22 cellular contexts compared by ENCODE assay signal in genomic region chr6:161085246-161085645, GRCh38.
A peak's percentile ranks its signal among the peaks of the same experiment; 100 is the strongest.
DNase-seq lines count a peak whose midpoint lies in the region; ATAC-seq lines count a peak whose summit lies in the region.
"Had no signal": no experiment of that assay in that cellular context is flagged by ENCODE, and none has a peak within 500 bp of the region (broad histone marks: within the 10 kb centered on the region; RNA-seq: fewer than 3 reads in every experiment).

No MANE protein-coding gene starts in this region.

- peaks cover 40% of the 10 kb centered on the region for H3K36me3 Mint-ChIP-seq in activated T-helper 2 cell treated with anti-CD3 and anti-CD28 coated beads, Interferon-gamma antibody, Interleukin-2, Interleukin-4, amounts not matched to agents 10 μg/mL and 5 μg/mL and 100 μg/mL, durations not matched to agents 14 hours and 24 hours and 36 hours (ENCODE audit: low read depth)

- no peak for DNase-seq in stimulated activated naive CD8-positive, alpha-beta T cell treated with anti-CD3 and anti-CD28 coated beads, Interleukin-15, Interleukin-2, amounts not matched to agents 100 U/mL and 50 U/mL, for 24 hours
- DNase-seq in stimulated activated naive CD8-positive, alpha-beta T cell treated with anti-CD3 and anti-CD28 coated beads, Interleukin-15, amount 100 ng/mL, for 72 hours = no peak
- no peak for DNase-seq in activated T-helper 2 cell treated with anti-CD3 and anti-CD28 coated beads, Interferon-gamma antibody, Interleukin-2, Interleukin-4, amounts not matched to agents 10 μg/mL and 5 μg/mL and 100 μg/mL, durations not matched to agents 14 hours and 24 hours and 36 hours (ENCODE audit: low spot score)
- DNase-seq in NCI-H1105 treated with DMSO at 0.1 percent for 48 hours (lab: John Stamatoyannopoulos, UW) = no peak
- DNase-seq in NCI-H2107 (lab: John Stamatoyannopoulos, UW) = no peak
- DNase-seq: activated gamma-delta T cell; adrenal gland; cortex of kidney; EL; GM23248; Kasumi-1; NCI-H510A treated with DMSO at 0.1 percent for 48 hours; ovary; SIG-M5; spleen; stimulated activated CD4-positive, alpha-beta T cell treated with anti-CD3 and anti-CD28 coated beads, Interleukin-2, amount 100 ng/mL, for 48 hours; SW 1271; testis had no signal

- peak; percentile 55 for ATAC-seq in stimulated activated naive CD8-positive, alpha-beta T cell treated with anti-CD3 and anti-CD28 coated beads, Interleukin-15, Interleukin-2, amounts not matched to agents 100 U/mL and 50 U/mL, for 24 hours
- no peak for ATAC-seq in stimulated activated naive CD8-positive, alpha-beta T cell treated with anti-CD3 and anti-CD28 coated beads, Interleukin-15, amount 100 ng/mL, for 72 hours
- peak; percentile 66 for ATAC-seq in HG03025 (IDR thresholded peaks at IDR 0.05; ENCODE audit: low FRiP score, unreplicated experiment)
- no peak for ATAC-seq in HG02970 (IDR thresholded peaks at IDR 0.05; ENCODE audit: low FRiP score, unreplicated experiment)
- ATAC-seq: stimulated activated memory B cell treated with anti-CD40 and anti-IgM and Interleukin-4, amounts not matched to agents 10 μg/mL and 1 μg/mL and 100 μg/mL, for 72 hours had no signal

- H3K27ac Mint-ChIP-seq in stimulated activated naive CD8-positive, alpha-beta T cell treated with anti-CD3 and anti-CD28 coated beads, Interleukin-15, amount 100 ng/mL, for 72 hours = peak overlapping the region in 1 of 2 donors; percentile 24
- peak overlapping the region; percentile 30 for H3K27ac Mint-ChIP-seq in activated T-helper 2 cell treated with anti-CD3 and anti-CD28 coated beads, Interferon-gamma antibody, Interleukin-2, Interleukin-4, amounts not matched to agents 10 μg/mL and 5 μg/mL and 100 μg/mL, durations not matched to agents 14 hours and 24 hours and 36 hours
- H3K27ac Mint-ChIP-seq: natural killer cell treated with Interleukin-12 subunit alpha and Interleukin-12 subunit beta and Interleukin-15 and Interleukin-18, amount 100 ng/mL, for 72 hours; stimulated activated memory B cell treated with anti-CD40 and anti-IgM and Interleukin-4, amounts not matched to agents 10 μg/mL and 1 μg/mL and 100 μg/mL, for 72 hours had no signal

- intact Hi-C loops in activated T-helper 2 cell treated with anti-CD3 and anti-CD28 coated beads, Interferon-gamma antibody, Interleukin-2, Interleukin-4, amounts not matched to agents 10 μg/mL and 5 μg/mL and 100 μg/mL, durations not matched to agents 14 hours and 24 hours and 36 hours (cut with micrococcal nuclease) = loop anchor here (2.0 to 10.0 kb wide), 4 partner anchors 44 to 1640 kb away; partner anchors contain the start of genes AGPAT4, PACRG and PRKN

- no peaks in the 10 kb centered on the region for H3K4me1 Mint-ChIP-seq in stimulated activated naive CD8-positive, alpha-beta T cell treated with anti-CD3 and anti-CD28 coated beads, Interleukin-15, amount 100 ng/mL, for 72 hours
- peaks cover 13% of the 10 kb centered on the region for H3K4me1 Mint-ChIP-seq in activated T-helper 2 cell treated with anti-CD3 and anti-CD28 coated beads, Interferon-gamma antibody, Interleukin-2, Interleukin-4, amounts not matched to agents 10 μg/mL and 5 μg/mL and 100 μg/mL, durations not matched to agents 14 hours and 24 hours and 36 hours (ENCODE audit: low read depth)
- H3K4me1 Mint-ChIP-seq: stimulated activated memory B cell treated with anti-CD40 and anti-IgM and Interleukin-4, amounts not matched to agents 10 μg/mL and 1 μg/mL and 100 μg/mL, for 72 hours had no signal

- no peak overlapping the region for H3K4me3 Mint-ChIP-seq in stimulated activated naive CD8-positive, alpha-beta T cell treated with anti-CD3 and anti-CD28 coated beads, Interleukin-15, amount 100 ng/mL, for 72 hours
- no peak overlapping the region for H3K4me3 Mint-ChIP-seq in activated T-helper 2 cell treated with anti-CD3 and anti-CD28 coated beads, Interferon-gamma antibody, Interleukin-2, Interleukin-4, amounts not matched to agents 10 μg/mL and 5 μg/mL and 100 μg/mL, durations not matched to agents 14 hours and 24 hours and 36 hours (ENCODE audit: low read depth)
- H3K4me3 Mint-ChIP-seq: natural killer cell treated with Interleukin-12 subunit alpha and Interleukin-12 subunit beta and Interleukin-15 and Interleukin-18, amount 100 ng/mL, for 72 hours; stimulated activated memory B cell treated with anti-CD40 and anti-IgM and Interleukin-4, amounts not matched to agents 10 μg/mL and 1 μg/mL and 100 μg/mL, for 72 hours had no signal

- H3K27me3 Mint-ChIP-seq in stimulated activated naive CD8-positive, alpha-beta T cell treated with anti-CD3 and anti-CD28 coated beads, Interleukin-15, amount 100 ng/mL, for 72 hours = no peaks in the 10 kb centered on the region
- H3K27me3 Mint-ChIP-seq in activated T-helper 2 cell treated with anti-CD3 and anti-CD28 coated beads, Interferon-gamma antibody, Interleukin-2, Interleukin-4, amounts not matched to agents 10 μg/mL and 5 μg/mL and 100 μg/mL, durations not matched to agents 14 hours and 24 hours and 36 hours (ENCODE audit: low read depth) = no peaks in the 10 kb centered on the region
- H3K27me3 Mint-ChIP-seq: natural killer cell treated with Interleukin-12 subunit alpha and Interleukin-12 subunit beta and Interleukin-15 and Interleukin-18, amount 100 ng/mL, for 72 hours; stimulated activated memory B cell treated with anti-CD40 and anti-IgM and Interleukin-4, amounts not matched to agents 10 μg/mL and 1 μg/mL and 100 μg/mL, for 72 hours had no signal

- H3K9me3 Mint-ChIP-seq in stimulated activated naive CD8-positive, alpha-beta T cell treated with anti-CD3 and anti-CD28 coated beads, Interleukin-15, amount 100 ng/mL, for 72 hours = no peaks in the 10 kb centered on the region
- H3K9me3 Mint-ChIP-seq in activated T-helper 2 cell treated with anti-CD3 and anti-CD28 coated beads, Interferon-gamma antibody, Interleukin-2, Interleukin-4, amounts not matched to agents 10 μg/mL and 5 μg/mL and 100 μg/mL, durations not matched to agents 14 hours and 24 hours and 36 hours = no peaks in the 10 kb centered on the region
- H3K9me3 Mint-ChIP-seq: natural killer cell treated with Interleukin-12 subunit alpha and Interleukin-12 subunit beta and Interleukin-15 and Interleukin-18, amount 100 ng/mL, for 72 hours; stimulated activated memory B cell treated with anti-CD40 and anti-IgM and Interleukin-4, amounts not matched to agents 10 μg/mL and 1 μg/mL and 100 μg/mL, for 72 hours had no signal

Comparison
In these comparisons a context has a peak if more than half of its experiments do, and no peak if none do; other contexts are left out.
1. ATAC-seq: peak in stimulated activated naive CD8-positive, alpha-beta T cell treated with anti-CD3 and anti-CD28 coated beads, Interleukin-15, Interleukin-2, amounts not matched to agents 100 U/mL and 50 U/mL, for 24 hours (single experiment) and HG03025 (single experiment); none in stimulated activated naive CD8-positive, alpha-beta T cell treated with anti-CD3 and anti-CD28 coated beads, Interleukin-15, amount 100 ng/mL, for 72 hours (single experiment) and HG02970 (single experiment).